ENCODE assay signal across 8 cellular contexts in genomic region chr20:49218739-49219090, GRCh38. TPM values are rescaled to one million over a fixed set of nuclear protein-coding genes. Genes with fewer than 3 reads are reported as not detected.
DNase-seq lines count a peak whose midpoint lies in the region; ATAC-seq and TF ChIP-seq lines count a peak whose summit lies in the region.
"Not testable (repeated sequence)": the region's sequence is repeated elsewhere in the genome, so short reads cannot be mapped to it uniquely, and the experiment has no call there.

No MANE protein-coding gene starts in this region.

- CTCF ChIA-PET in activated CD4-positive, alpha-beta T cell treated with anti-CD3 and anti-CD28 coated beads, Interleukin-2, amount 10 ng/mL, durations not matched to agents 7 days and 5 days (lab: Charles Lee) = interaction anchor here (0.6 to 1.8 kb wide), 4 partner anchors 17 to 173 kb away, joined by 3 to 6 read pairs (median 4); no protein-coding TSS in a partner anchor

- TF ChIP-seq CTCF in brain (conservative IDR thresholded peaks at IDR 0.05); fibroblast of the aortic adventitia (IDR thresholded peaks at IDR 0.05; ENCODE audit: insufficient read depth, low read length); uterus (IDR thresholded peaks at IDR 0.05): not testable (repeated sequence)

- H3K4me1 ChIP-seq in uterus = not testable (repeated sequence)

- not testable (repeated sequence) for TF ChIP-seq POLR2A in uterus (IDR thresholded peaks at IDR 0.05)

- H3K27me3 ChIP-seq in uterus = not testable (repeated sequence)

- DNase-seq in NCI-H82 (lab: John Stamatoyannopoulos, UW) (peak; percentile 35), uterus (peak; percentile 30 to 34)
- not testable (repeated sequence) for DNase-seq in activated CD4-positive, alpha-beta T cell treated with anti-CD3 and anti-CD28 coated beads, Interleukin-2, amount 10 ng/mL, durations not matched to agents 7 days and 5 days; fibroblast of the aortic adventitia (ENCODE audit: low read depth); memory B cell (ENCODE audit: low spot score in 2 of 2); sciatic nerve (ENCODE audit: low spot score)

- peak overlapping the region; percentile 98 for H3K27ac Mint-ChIP-seq in activated CD4-positive, alpha-beta T cell treated with anti-CD3 and anti-CD28 coated beads, Interleukin-2, amount 10 ng/mL, durations not matched to agents 7 days and 5 days
- H3K27ac Mint-ChIP-seq in brain (peak overlapping the region; percentile 93 to 99 (median 97)), memory B cell (peak overlapping the region; percentile 99)

- H3K27me3 Mint-ChIP-seq in activated CD4-positive, alpha-beta T cell treated with anti-CD3 and anti-CD28 coated beads, Interleukin-2, amount 10 ng/mL, durations not matched to agents 7 days and 5 days; brain; memory B cell: not testable (repeated sequence)

- H3K27ac ChIP-seq in uterus = peak overlapping the region; percentile 86 to 92

- H3K36me3 Mint-ChIP-seq in activated CD4-positive, alpha-beta T cell treated with anti-CD3 and anti-CD28 coated beads, Interleukin-2, amount 10 ng/mL, durations not matched to agents 7 days and 5 days (ENCODE audit: low read depth) = peaks cover 24% of the 10 kb centered on the region
- H3K36me3 Mint-ChIP-seq in brain = peaks cover 29% of the 10 kb centered on the region
- not testable (repeated sequence) for H3K36me3 Mint-ChIP-seq in memory B cell

- POLR2A ChIA-PET in activated CD4-positive, alpha-beta T cell treated with anti-CD3 and anti-CD28 coated beads, Interleukin-2, amount 10 ng/mL, durations not matched to agents 7 days and 5 days (lab: Charles Lee) = not testable (repeated sequence)

- H3K4me3 Mint-ChIP-seq in activated CD4-positive, alpha-beta T cell treated with anti-CD3 and anti-CD28 coated beads, Interleukin-2, amount 10 ng/mL, durations not matched to agents 7 days and 5 days = peak overlapping the region; percentile 93
- H3K4me3 Mint-ChIP-seq in brain = peak overlapping the region; percentile 95 to 99 (median 98)
- H3K4me3 Mint-ChIP-seq in memory B cell = not testable (repeated sequence)

- peaks cover 20% of the 10 kb centered on the region for H3K4me1 Mint-ChIP-seq in activated CD4-positive, alpha-beta T cell treated with anti-CD3 and anti-CD28 coated beads, Interleukin-2, amount 10 ng/mL, durations not matched to agents 7 days and 5 days
- H3K4me1 Mint-ChIP-seq in brain = peaks cover 30% of the 10 kb centered on the region
- H3K4me1 Mint-ChIP-seq in memory B cell = peaks cover 14% of the 10 kb centered on the region

- H3K4me3 ChIP-seq in fibroblast of the aortic adventitia (ENCODE audit: low read depth, low read length) (peak overlapping the region; percentile 6), uterus (peak overlapping the region in 1 of 2 donors; percentile 76)

- intact Hi-C loops in sciatic nerve (cut with DNase I) = not testable (repeated sequence)
- intact Hi-C loops in uterus (cut with DNase I; ENCODE audit: low total_unique reads) = loop anchor here (5.0 kb wide), 1 partner anchor 86 kb away; no protein-coding TSS in a partner anchor

- not testable (repeated sequence) for H3K9me3 ChIP-seq in uterus

- not testable (repeated sequence) for H3K9me3 Mint-ChIP-seq in activated CD4-positive, alpha-beta T cell treated with anti-CD3 and anti-CD28 coated beads, Interleukin-2, amount 10 ng/mL, durations not matched to agents 7 days and 5 days; brain; memory B cell

- H3K36me3 ChIP-seq in uterus = not testable (repeated sequence)

- ATAC-seq in GM18517 (IDR thresholded peaks at IDR 0.05; ENCODE audit: unreplicated experiment) (peak; percentile 3), sciatic nerve (peak; percentile 20)
- not testable (repeated sequence) for ATAC-seq in memory B cell (ENCODE audit: low read depth)

RNA-seq across cellular contexts. Expression of gene DDX27, which starts 0.5 kb away (rescaled TPM):
- 10 to 100 TPM; 39.1 to 42.0 TPM for total RNA-seq in activated CD4-positive, alpha-beta T cell treated with anti-CD3 and anti-CD28 coated beads, Interleukin-2, amount 10 ng/mL, durations not matched to agents 7 days and 5 days
- 81.3 TPM for polyA plus RNA-seq in brain (ENCODE audit: insufficient read depth, low read depth, low replicate concordance)
- total RNA-seq in fibroblast of the aortic adventitia (ENCODE audit: low replicate concordance) (29.3 and 42.8 TPM in 2 replicates), sciatic nerve (31.2 TPM), uterus (10 to 100 TPM; 11.8 to 35.8 (median 26.5) TPM)

RNA-seq across cellular contexts. Expression of gene STAU1, which starts 30.6 kb away (rescaled TPM):
- total RNA-seq in activated CD4-positive, alpha-beta T cell treated with anti-CD3 and anti-CD28 coated beads, Interleukin-2, amount 10 ng/mL, durations not matched to agents 7 days and 5 days = 10 to 100 TPM; 51.8 to 57.8 TPM
- polyA plus RNA-seq in brain (ENCODE audit: insufficient read depth, low read depth, low replicate concordance) = 162 TPM
- total RNA-seq in fibroblast of the aortic adventitia (ENCODE audit: low replicate concordance) = 60.0 and 63.8 TPM in 2 replicates
- 71.7 TPM for total RNA-seq in sciatic nerve
- total RNA-seq in uterus = 10 to 100 TPM; 52.6 to 97.1 (median 73.3) TPM

RNA-seq across cellular contexts. Expression of gene ZNFX1, which starts 59.1 kb away (rescaled TPM):
- total RNA-seq in activated CD4-positive, alpha-beta T cell treated with anti-CD3 and anti-CD28 coated beads, Interleukin-2, amount 10 ng/mL, durations not matched to agents 7 days and 5 days = 10 to 100 TPM; 79.7 to 85.3 TPM
- 23.5 TPM for polyA plus RNA-seq in brain (ENCODE audit: insufficient read depth, low read depth, low replicate concordance)
- total RNA-seq in fibroblast of the aortic adventitia (ENCODE audit: low replicate concordance) (41.5 and 54.5 TPM in 2 replicates), sciatic nerve (40.7 TPM), uterus (10 to 100 TPM; 20.0 to 46.2 (median 26.3) TPM)
